ENCODE assay signal across 1 cellular context in the genomic region with DNA sequence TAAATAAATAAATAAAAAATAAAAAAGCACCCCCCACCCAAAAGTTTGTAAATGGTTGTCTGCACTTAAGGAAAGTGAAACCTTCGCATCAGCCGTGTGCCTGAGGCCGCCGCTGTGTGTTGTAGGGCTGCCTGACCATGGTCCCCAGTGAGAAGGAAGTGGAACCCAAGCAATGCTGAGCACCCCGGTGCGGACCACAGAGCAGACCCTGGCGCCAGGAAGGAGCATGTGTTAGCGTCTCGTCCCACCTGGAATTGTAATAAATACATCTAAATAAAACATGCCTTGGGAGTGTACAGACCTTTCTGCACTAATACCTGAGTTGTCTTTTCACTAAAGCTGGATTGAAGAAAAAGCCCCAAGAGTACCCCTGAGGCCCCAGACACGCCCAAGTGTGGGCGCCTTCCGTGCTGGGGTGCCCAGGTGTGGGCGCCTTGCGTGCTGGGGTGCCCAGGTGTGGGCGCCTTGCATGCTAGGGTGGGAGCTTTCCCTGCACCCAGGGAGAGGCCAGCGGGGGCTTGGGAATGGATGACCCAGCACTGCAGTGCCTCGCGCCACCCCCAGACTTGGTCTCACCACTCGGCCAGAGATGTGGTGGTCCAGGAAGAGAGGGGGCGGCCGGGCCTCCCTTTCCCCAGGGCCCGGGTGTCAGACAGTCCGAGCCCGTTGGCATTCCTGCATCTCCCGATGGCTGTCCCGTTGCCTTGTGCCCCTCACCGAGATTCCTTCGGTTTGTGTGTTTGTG.
TF ChIP-seq lines count a peak whose summit lies in the region.

No MANE protein-coding gene starts in this region.

TF ChIP-seq in endothelial cell of umbilical vein, 7 proteins besides CTCF, POLR2A, EP300 and RAD21 (continued from another document):
- no peak for TF ChIP-seq GATA2 (IDR thresholded peaks at IDR 0.05; ENCODE audit: insufficient read depth, insufficient read length, low read depth, low read length)
- no peak for TF ChIP-seq MYC (IDR thresholded peaks at IDR 0.05; ENCODE audit: low read depth, low read length)
TF ChIP-seq in endothelial cell of umbilical vein: peak in this region for 0.
